In the genomic region with DNA sequence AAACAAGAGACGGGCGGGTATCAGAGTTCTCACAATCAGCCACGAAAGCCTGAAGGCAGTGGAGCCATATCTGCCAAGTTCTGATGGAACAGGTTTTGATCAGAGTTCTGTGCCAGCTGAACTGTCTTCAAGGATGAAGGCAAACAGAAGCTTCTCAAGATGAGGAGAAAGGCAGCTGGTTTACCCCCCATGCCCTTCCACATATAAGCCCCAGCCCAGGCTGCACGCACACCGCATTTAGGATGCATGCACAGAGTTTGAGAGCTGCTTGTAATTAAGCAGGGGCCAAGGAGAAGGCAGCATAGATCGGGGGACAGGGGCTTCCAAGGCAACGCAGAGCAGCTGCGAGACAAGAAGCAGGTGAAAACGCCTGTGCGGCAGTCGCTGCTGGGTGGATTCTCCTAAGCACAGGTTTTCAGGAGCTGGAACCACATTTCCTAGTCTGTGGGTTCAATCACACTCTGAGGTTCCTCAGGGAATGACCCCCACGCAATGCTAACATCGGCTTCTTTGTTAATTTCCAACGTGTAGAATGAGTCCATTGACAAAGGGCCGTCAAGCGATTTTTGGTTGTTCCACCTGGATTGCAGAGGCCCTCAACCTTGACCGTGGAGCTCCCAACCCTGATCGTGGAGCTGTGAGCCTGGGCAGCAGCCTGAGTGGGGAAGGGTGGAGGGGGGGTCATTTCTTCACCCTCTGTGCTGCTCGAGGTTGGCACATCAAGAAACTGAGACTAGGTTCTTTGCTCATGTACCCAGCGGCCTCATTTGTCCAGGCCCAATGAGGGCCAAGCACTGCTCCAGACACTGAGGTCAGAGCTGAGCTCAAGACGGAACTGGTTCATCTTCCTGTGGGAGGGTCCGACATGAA, we compare ENCODE assay signal across 22 cellular contexts.
DNase-seq lines count a peak whose midpoint lies in the region; ATAC-seq, FAIRE-seq and TF ChIP-seq lines count a peak whose summit lies in the region.
"Had no signal": no experiment of that assay in that cellular context is flagged by ENCODE, and none has a peak within 500 bp of the region (broad histone marks: within the 10 kb centered on the region; RNA-seq: fewer than 3 reads in every experiment).

No MANE protein-coding gene starts in this region.

- no peak for FAIRE-seq in kidney (lab: Jason Lieb, UNC)
- FAIRE-seq: A204.1 had no signal

- no peak for TF ChIP-seq EP300 in SK-N-SH (IDR thresholded peaks at IDR 0.05; ENCODE audit: borderline replicate concordance in 1 of 2, low read depth in 1 of 2, low read length in 1 of 2)

- no peaks in the 10 kb centered on the region for H3K79me2 ChIP-seq in SK-N-SH (ENCODE audit: insufficient read depth)

- peaks cover 0 to 36% of the 10 kb centered on the region in 2 experiments; a peak in 1 of 4 replicates for H3K4me1 ChIP-seq in SK-N-SH (ENCODE audit: control insufficient read depth in 1 of 2, insufficient read depth in 2 of 2, low read depth in 1 of 2, low read length in 1 of 2)
- no peaks in the 10 kb centered on the region for H3K4me1 ChIP-seq in kidney (ENCODE audit: control insufficient read depth in 1 of 2, insufficient read depth in 1 of 2, low read depth in 1 of 2, low read length in 2 of 2)
- H3K4me1 ChIP-seq: colonic mucosa, tibial nerve had no signal

- POLR2A ChIA-PET in SK-N-SH (lab: Yijun Ruan, JAX), result no interaction called here

- no peak overlapping the region for H3K9ac ChIP-seq in SK-N-SH
- no peak overlapping the region for H3K9ac ChIP-seq in kidney (ENCODE audit: low read length in 2 of 2)

- no peak for TF ChIP-seq RAD21 in SK-N-SH (IDR thresholded peaks at IDR 0.05; ENCODE audit: low read length)

- no peaks in the 10 kb centered on the region for H3K9me2 ChIP-seq in SK-N-SH

- CTCF ChIA-PET in SK-N-SH (lab: Yijun Ruan, JAX), result interaction anchor here (0.8 to 1.6 kb wide), 3 partner anchors 10 to 401 kb away, joined by 3 to 4 read pairs (median 3); no protein-coding TSS in a partner anchor

- no peaks in the 10 kb centered on the region for H3K36me3 ChIP-seq in SK-N-SH (replicated peaks in 1 of 2; ENCODE audit: control insufficient read depth in 1 of 2, insufficient read depth in 2 of 2, low read length in 1 of 2)
- H3K36me3 ChIP-seq in kidney (ENCODE audit: control insufficient read depth in 1 of 2, insufficient read depth in 2 of 2, low read length in 2 of 2), result no peaks in the 10 kb centered on the region
- H3K36me3 ChIP-seq: brain microvascular endothelial cell, colonic mucosa, tibial nerve had no signal

- TF ChIP-seq CTCF in SK-N-SH (IDR thresholded peaks at IDR 0.05), result no peak
- TF ChIP-seq CTCF in kidney (IDR thresholded peaks at IDR 0.05; ENCODE audit: borderline replicate concordance, extremely low read depth, insufficient read depth), result no peak

- H2AFZ ChIP-seq in SK-N-SH (ENCODE audit: low read depth), result no peak overlapping the region

- ATAC-seq in SK-N-SH treated with all-trans-retinoic acid at 6 μM for 48 hours (no peak), GM18867 (IDR thresholded peaks at IDR 0.05; ENCODE audit: unreplicated experiment) (no peak)
- ATAC-seq: activated T-helper 17 cell treated with anti-CD3 and anti-CD28 coated beads, Interleukin-2, amount 50 U/mL, for 72 hours; GM23338; left colon; stimulated activated naive CD8-positive, alpha-beta T cell treated with anti-CD3 and anti-CD28 coated beads, Interleukin-15, Interleukin-2, amounts not matched to agents 100 U/mL and 50 U/mL, for 24 hours had no signal

- H3K27me3 ChIP-seq in SK-N-SH (ENCODE audit: insufficient read depth), result 0 out of 2 replicates have a peak, but pooled peaks cover 2% of the 10 kb centered on the region
- H3K27me3 ChIP-seq: brain microvascular endothelial cell, colonic mucosa, tibial nerve had no signal

- H3K9me3 ChIP-seq in SK-N-SH, result no peaks in the 10 kb centered on the region
- H3K9me3 ChIP-seq in kidney (ENCODE audit: control insufficient read depth in 1 of 2, low read length in 2 of 2), result no peaks in the 10 kb centered on the region
- H3K9me3 ChIP-seq: colonic mucosa, tibial nerve had no signal

- no peak overlapping the region for H3K4me2 ChIP-seq in SK-N-SH
- H3K4me2 ChIP-seq: GM23338 had no signal

- no peaks in the 10 kb centered on the region for H4K20me1 ChIP-seq in SK-N-SH (ENCODE audit: insufficient read depth)

- peak overlapping the region in 1 of 2 experiments; percentile 86; a peak in 1 of 4 replicates for H3K27ac ChIP-seq in SK-N-SH (ENCODE audit: low read depth in 2 of 2, low read length in 1 of 2)
- H3K27ac ChIP-seq in kidney (ENCODE audit: low read depth in 2 of 2, low read length in 2 of 2), result no peak overlapping the region
- H3K27ac ChIP-seq: brain microvascular endothelial cell, colonic mucosa, tibial nerve had no signal

- H3K4me3 ChIP-seq in SK-N-SH (ENCODE audit: low read depth in 2 of 2, low read length in 1 of 2), result no peak overlapping the region
- no peak overlapping the region for H3K4me3 ChIP-seq in kidney (ENCODE audit: low read length in 2 of 2)
- H3K4me3 ChIP-seq: colonic mucosa, GM23338, tibial nerve had no signal

- H3F3A ChIP-seq in SK-N-SH (replicated peaks; ENCODE audit: insufficient read depth), result no peaks in the 10 kb centered on the region

- DNase-seq in SK-N-SH, result peak; percentile 6
- DNase-seq in DMS79 treated with DMSO at 0.1 percent for 48 hours (lab: John Stamatoyannopoulos, UW), result peak; percentile 45
- peak; percentile 35 for DNase-seq in kidney
- peak; percentile 1 for DNase-seq in retina
- DNase-seq in 8988T, result no peak
- DNase-seq in NCI-H1048 (lab: John Stamatoyannopoulos, UW), result no peak
- DNase-seq: brain microvascular endothelial cell; colonic mucosa; COR-L47; left colon; MV-4-11; NCI-H1694 treated with DMSO at 0.1 percent for 48 hours; NCI-H2227 treated with DMSO at 0.1 percent for 48 hours; NCI-H748 treated with DMSO at 0.1 percent for 48 hours; stimulated activated CD4-positive, alpha-beta T cell treated with anti-CD3 and anti-CD28 coated beads, Interleukin-4, amount 100 ng/mL, for 1 hour; stimulated activated naive CD8-positive, alpha-beta T cell treated with anti-CD3 and anti-CD28 coated beads, Interleukin-15, Interleukin-2, amounts not matched to agents 100 U/mL and 50 U/mL, for 24 hours had no signal

- intact Hi-C loops in kidney (cut with DNase I), result no loop called here

- WGBS in SK-N-SH (ENCODE audit: low lambda C conversion rate), result 84% methylated on average over 21 of the region's 22 CpGs

TF ChIP-seq in SK-N-SH, 30 proteins besides CTCF, POLR2A, EP300 and RAD21 (continues in another document):
- TF ChIP-seq MAX (IDR thresholded peaks at IDR 0.05; ENCODE audit: low read depth) (no peak), JUND (IDR thresholded peaks at IDR 0.05) (no peak)
- TF ChIP-seq, protein P1, sequence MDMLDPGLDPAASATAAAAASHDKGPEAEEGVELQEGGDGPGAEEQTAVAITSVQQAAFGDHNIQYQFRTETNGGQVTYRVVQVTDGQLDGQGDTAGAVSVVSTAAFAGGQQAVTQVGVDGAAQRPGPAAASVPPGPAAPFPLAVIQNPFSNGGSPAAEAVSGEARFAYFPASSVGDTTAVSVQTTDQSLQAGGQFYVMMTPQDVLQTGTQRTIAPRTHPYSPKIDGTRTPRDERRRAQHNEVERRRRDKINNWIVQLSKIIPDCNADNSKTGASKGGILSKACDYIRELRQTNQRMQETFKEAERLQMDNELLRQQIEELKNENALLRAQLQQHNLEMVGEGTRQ (IDR thresholded peaks at IDR 0.05; ENCODE audit: borderline replicate concordance, low read depth, low read length), result no peak

TF ChIP-seq in SK-N-SH treated with all-trans-retinoic acid at 6 μM for 48 hours, 23 proteins besides CTCF, POLR2A, EP300 and RAD21 (continues in another document):
- TF ChIP-seq ISL1 (CRISPR knock-in tag; IDR thresholded peaks at IDR 0.05) (no peak), ZNF70 (CRISPR knock-in tag; IDR thresholded peaks at IDR 0.05) (no peak), ARNTL (CRISPR knock-in tag; IDR thresholded peaks at IDR 0.05; ENCODE audit: borderline replicate concordance, low read depth) (no peak), RARB (CRISPR knock-in tag; IDR thresholded peaks at IDR 0.05) (no peak), BACH2 (CRISPR knock-in tag; IDR thresholded peaks at IDR 0.05; ENCODE audit: borderline replicate concordance) (no peak), PATZ1 (CRISPR knock-in tag; IDR thresholded peaks at IDR 0.05; ENCODE audit: borderline replicate concordance) (no peak)
- TF ChIP-seq, protein P2, sequence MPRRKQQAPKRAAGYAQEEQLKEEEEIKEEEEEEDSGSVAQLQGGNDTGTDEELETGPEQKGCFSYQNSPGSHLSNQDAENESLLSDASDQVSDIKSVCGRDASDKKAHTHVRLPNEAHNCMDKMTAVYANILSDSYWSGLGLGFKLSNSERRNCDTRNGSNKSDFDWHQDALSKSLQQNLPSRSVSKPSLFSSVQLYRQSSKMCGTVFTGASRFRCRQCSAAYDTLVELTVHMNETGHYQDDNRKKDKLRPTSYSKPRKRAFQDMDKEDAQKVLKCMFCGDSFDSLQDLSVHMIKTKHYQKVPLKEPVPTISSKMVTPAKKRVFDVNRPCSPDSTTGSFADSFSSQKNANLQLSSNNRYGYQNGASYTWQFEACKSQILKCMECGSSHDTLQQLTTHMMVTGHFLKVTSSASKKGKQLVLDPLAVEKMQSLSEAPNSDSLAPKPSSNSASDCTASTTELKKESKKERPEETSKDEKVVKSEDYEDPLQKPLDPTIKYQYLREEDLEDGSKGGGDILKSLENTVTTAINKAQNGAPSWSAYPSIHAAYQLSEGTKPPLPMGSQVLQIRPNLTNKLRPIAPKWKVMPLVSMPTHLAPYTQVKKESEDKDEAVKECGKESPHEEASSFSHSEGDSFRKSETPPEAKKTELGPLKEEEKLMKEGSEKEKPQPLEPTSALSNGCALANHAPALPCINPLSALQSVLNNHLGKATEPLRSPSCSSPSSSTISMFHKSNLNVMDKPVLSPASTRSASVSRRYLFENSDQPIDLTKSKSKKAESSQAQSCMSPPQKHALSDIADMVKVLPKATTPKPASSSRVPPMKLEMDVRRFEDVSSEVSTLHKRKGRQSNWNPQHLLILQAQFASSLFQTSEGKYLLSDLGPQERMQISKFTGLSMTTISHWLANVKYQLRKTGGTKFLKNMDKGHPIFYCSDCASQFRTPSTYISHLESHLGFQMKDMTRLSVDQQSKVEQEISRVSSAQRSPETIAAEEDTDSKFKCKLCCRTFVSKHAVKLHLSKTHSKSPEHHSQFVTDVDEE (CRISPR knock-in tag; IDR thresholded peaks at IDR 0.05), result no peak

Comparison
In these comparisons a context has a peak if more than half of its experiments do, and no peak if none do; other contexts are left out.
1. DNase-seq: peak in SK-N-SH (single experiment), DMS79 treated with DMSO at 0.1 percent for 48 hours (single experiment), kidney (single experiment) and retina (single experiment); none in 8988T (single experiment) and NCI-H1048 (single experiment).